ENCODE assay signal across 16 cellular contexts in genomic region chr7:74380720-74381119, GRCh38.
A peak's percentile ranks its signal among the peaks of the same experiment; 100 is the strongest.
DNase-seq lines count a peak whose midpoint lies in the region; ATAC-seq and TF ChIP-seq lines count a peak whose summit lies in the region.
"Had no signal": no experiment of that assay in that cellular context is flagged by ENCODE, and none has a peak within 500 bp of the region (broad histone marks: within the 10 kb centered on the region; RNA-seq: fewer than 3 reads in every experiment).

No MANE protein-coding gene starts in this region.

- no peak overlapping the region for H3K4me3 Mint-ChIP-seq in endothelial cell (ENCODE audit: unreplicated experiment)
- H3K4me3 Mint-ChIP-seq in effector memory CD8-positive, alpha-beta T cell: no peak overlapping the region

- peak overlapping the region; percentile 61; the same call in 1 of the 2 replicates for H2AFZ ChIP-seq in PC-9

- H3K4me3 ChIP-seq in PC-9: no peak overlapping the region
- no peak overlapping the region for H3K4me3 ChIP-seq in rectal smooth muscle tissue (ENCODE audit: low read length)
- H3K4me3 ChIP-seq: esophagus squamous epithelium, skin epidermis had no signal

- ATAC-seq in effector memory CD8-positive, alpha-beta T cell (replicated peaks): no peak

- BruUV-seq in PC-9 (replicated peaks; lab: Mats Ljungman, UMichigan): no TSS peak

- H3K9me3 Mint-ChIP-seq in endothelial cell (ENCODE audit: unreplicated experiment): no peaks in the 10 kb centered on the region
- H3K9me3 Mint-ChIP-seq in effector memory CD8-positive, alpha-beta T cell: peaks cover 0 to 2% of the 10 kb centered on the region in 2 donors

- peak in 1 of 2 experiments; percentile 53 for DNase-seq in PC-9
- no peak for DNase-seq in endothelial cell (ENCODE audit: low spot score)
- no peak for DNase-seq in inferior parietal cortex (ENCODE audit: extremely low spot score)
- DNase-seq in RPMI8226: no peak
- no peak for DNase-seq in NCI-H2196 treated with DMSO at 0.1 percent for 48 hours (lab: John Stamatoyannopoulos, UW; ENCODE audit: unreplicated experiment)
- no peak for DNase-seq in effector memory CD8-positive, alpha-beta T cell
- DNase-seq: activated CD8-positive, alpha-beta memory T cell treated with anti-CD3 and anti-CD28 coated beads for 24 hours; DMS 273 treated with DMSO at 0.1 percent for 48 hours; esophagus squamous epithelium; KBM-7; kidney; NCI-H1436; NCI-H510A had no signal

- H3K36me3 Mint-ChIP-seq in endothelial cell (ENCODE audit: low read depth, unreplicated experiment): peaks cover 38% of the 10 kb centered on the region
- no peaks in the 10 kb centered on the region for H3K36me3 Mint-ChIP-seq in effector memory CD8-positive, alpha-beta T cell (ENCODE audit: insufficient read depth)

- H3K4me2 ChIP-seq in PC-9: peak overlapping the region; percentile 41

- peak overlapping the region; percentile 17 for H3K27ac Mint-ChIP-seq in endothelial cell (ENCODE audit: unreplicated experiment)
- H3K27ac Mint-ChIP-seq in effector memory CD8-positive, alpha-beta T cell: no peak overlapping the region

- H3K4me1 ChIP-seq in PC-9 (replicated peaks; ENCODE audit: insufficient read depth): peaks cover 9% of the 10 kb centered on the region
- H3K4me1 ChIP-seq in rectal smooth muscle tissue (ENCODE audit: control insufficient read depth, insufficient read depth, low read length): peaks cover 5% of the 10 kb centered on the region

- no peak overlapping the region for H3K9ac ChIP-seq in rectal smooth muscle tissue (ENCODE audit: low read length)

- peaks cover 7% of the 10 kb centered on the region for H3K27me3 Mint-ChIP-seq in endothelial cell (ENCODE audit: unreplicated experiment)
- no peaks in the 10 kb centered on the region for H3K27me3 Mint-ChIP-seq in effector memory CD8-positive, alpha-beta T cell

- POLR2A ChIA-PET in PC-9 (lab: Charles Lee; ENCODE audit: unreplicated experiment): interaction anchor here (0.6 to 0.7 kb wide), 2 partner anchors 9 to 20 kb away, joined by 5 to 7 read pairs; no protein-coding TSS in a partner anchor

- H3K79me2 ChIP-seq in PC-9 (ENCODE audit: low read depth): no peaks in the 10 kb centered on the region

- H3K36me3 ChIP-seq in PC-9 (ENCODE audit: low read depth) (no peaks in the 10 kb centered on the region), rectal smooth muscle tissue (ENCODE audit: control insufficient read depth, insufficient read depth, low read length) (peaks cover 12% of the 10 kb centered on the region)

- peaks cover 9% of the 10 kb centered on the region; the same call in 1 of the 2 replicates for H3F3A ChIP-seq in PC-9 (ENCODE audit: insufficient read depth, low read depth)

- H3K9me2 ChIP-seq in PC-9 (ENCODE audit: insufficient read depth): no peaks in the 10 kb centered on the region

- H3K27me3 ChIP-seq in PC-9 (ENCODE audit: insufficient read depth, low read depth): no peaks in the 10 kb centered on the region
- H3K27me3 ChIP-seq in rectal smooth muscle tissue (ENCODE audit: control insufficient read depth, insufficient read depth, low read length): no peaks in the 10 kb centered on the region
- H3K27me3 ChIP-seq: esophagus squamous epithelium had no signal

- no peak for TF ChIP-seq CTCF in C4-2B (conservative IDR thresholded peaks at IDR 0.05)
- no peak for TF ChIP-seq CTCF in PC-9 (conservative IDR thresholded peaks at IDR 0.05)
- TF ChIP-seq CTCF in endothelial cell (IDR thresholded peaks at IDR 0.05; ENCODE audit: unreplicated experiment): no peak

- intact Hi-C loops in PC-9 (cut with micrococcal nuclease; ENCODE audit: unreplicated experiment): no loop called here

- no peaks in the 10 kb centered on the region for H3K9me3 ChIP-seq in PC-9 (ENCODE audit: insufficient read depth, low read depth)
- H3K9me3 ChIP-seq: esophagus squamous epithelium had no signal

- CTCF ChIA-PET in PC-9 (lab: Charles Lee): interaction anchor here (0.7 to 1.2 kb wide), 4 partner anchors 20 to 176 kb away, joined by 3 to 4 read pairs (median 3); no protein-coding TSS in a partner anchor

- peaks cover 7% of the 10 kb centered on the region for H3K4me1 Mint-ChIP-seq in endothelial cell (ENCODE audit: unreplicated experiment)
- no peaks in the 10 kb centered on the region for H3K4me1 Mint-ChIP-seq in effector memory CD8-positive, alpha-beta T cell (ENCODE audit: low read depth in 2 of 2)

- no peaks in the 10 kb centered on the region for H4K20me1 ChIP-seq in PC-9 (ENCODE audit: insufficient read depth)

- H3K27ac ChIP-seq in C4-2B (peak overlapping the region; percentile 34), PC-9 (peak overlapping the region; percentile 7; the same call in 1 of the 2 replicates), rectal smooth muscle tissue (ENCODE audit: low read depth, low read length) (peak overlapping the region; percentile 74)
- H3K27ac ChIP-seq: esophagus squamous epithelium had no signal

Comparison
In these comparisons a context has a peak if more than half of its experiments do, and no peak if none do; other contexts are left out.
1. H3K27ac ChIP-seq: peak in every context shown above with its lines; median percentile 74 in rectal smooth muscle tissue; 34 in C4-2B; 7 in PC-9.